In the genomic region with DNA sequence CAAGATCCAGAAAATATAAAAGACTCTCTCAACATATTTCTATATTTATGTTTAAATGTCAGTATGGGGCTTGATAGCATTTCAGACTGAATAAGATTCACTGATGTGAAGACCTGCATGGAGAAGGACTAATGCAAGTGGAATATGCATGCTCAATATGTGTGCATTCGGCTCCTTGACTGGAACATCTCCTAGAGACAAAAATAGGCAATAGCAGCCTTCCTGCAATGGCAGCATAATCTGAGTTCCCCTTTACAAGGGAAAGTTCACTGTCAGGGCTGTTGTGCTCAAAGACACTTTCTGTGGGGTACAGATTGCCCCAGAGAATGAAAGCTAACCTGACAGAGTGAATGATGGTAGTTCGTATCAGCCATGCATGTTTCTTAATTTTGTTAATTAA, we compare ENCODE assay signal across 19 cellular contexts. TPM values are rescaled to one million over a fixed set of nuclear protein-coding genes. Genes with fewer than 3 reads are reported as not detected.
DNase-seq lines count a peak whose midpoint lies in the region; ATAC-seq and TF ChIP-seq lines count a peak whose summit lies in the region.
"Had no signal": no experiment of that assay in that cellular context is flagged by ENCODE, and none has a peak within 500 bp of the region (broad histone marks: within the 10 kb centered on the region; RNA-seq: fewer than 3 reads in every experiment).

No MANE protein-coding gene starts in this region.

- TF ChIP-seq CTCF in fibroblast of the aortic adventitia (IDR thresholded peaks at IDR 0.05; ENCODE audit: insufficient read depth, low read length), result peak; percentile 2
- no peak for TF ChIP-seq CTCF in colonic mucosa (IDR thresholded peaks at IDR 0.05)

- H3K27me3 ChIP-seq in colonic mucosa, result no peaks in the 10 kb centered on the region
- H3K27me3 ChIP-seq: thyroid gland had no signal

- H3K27ac ChIP-seq in colonic mucosa, result no peak overlapping the region
- H3K27ac ChIP-seq: prostate gland, thyroid gland had no signal

- H3K4me3 ChIP-seq in fibroblast of the aortic adventitia (ENCODE audit: low read depth, low read length) (no peak overlapping the region), colonic mucosa (no peak overlapping the region)
- H3K4me3 ChIP-seq: HAP-1, prostate gland, smooth muscle cell, thyroid gland had no signal

- intact Hi-C loops in colonic mucosa (cut with DNase I), result no loop called here

- no peaks in the 10 kb centered on the region for H3K36me3 ChIP-seq in colonic mucosa
- H3K36me3 ChIP-seq: HAP-1, prostate gland, thyroid gland had no signal

- no peaks in the 10 kb centered on the region for H3K9me3 ChIP-seq in colonic mucosa
- H3K9me3 ChIP-seq: HAP-1, prostate gland, thyroid gland had no signal

- in situ Hi-C loops in KBM-7 (cut with MboI; ENCODE audit: low pct_unique_long_range_greater_than_20kb, low sequenced_read_pairs), result no loop called here

- H3K9ac ChIP-seq in colonic mucosa (ENCODE audit: low read depth in 2 of 2, low read length in 2 of 2), result no peak overlapping the region

- no peaks in the 10 kb centered on the region for H3K4me1 ChIP-seq in colonic mucosa
- H3K4me1 ChIP-seq: HAP-1, prostate gland, thyroid gland had no signal

- no peak for ATAC-seq in GM21723 (IDR thresholded peaks at IDR 0.05; ENCODE audit: unreplicated experiment)
- ATAC-seq: activated T-helper 17 cell treated with anti-CD3 and anti-CD28 coated beads, Interleukin-2, amount 50 U/mL, for 72 hours had no signal

- DNase-seq in GDM1 (lab: John Stamatoyannopoulos, UW) (peak; percentile 44), KBM-7 (peak; percentile 14), SKM-1 treated with dmso at 0.1 percent for 144 hours (lab: John Stamatoyannopoulos, UW; ENCODE audit: unreplicated experiment) (peak; percentile 8), fibroblast of the aortic adventitia (ENCODE audit: low read depth) (no peak), NCI-H128 (lab: John Stamatoyannopoulos, UW; ENCODE audit: unreplicated experiment) (no peak), colonic mucosa (no peak), CD1c-positive myeloid dendritic cell (ENCODE audit: extremely low spot score) (no peak)
- DNase-seq: central memory CD4-positive, alpha-beta T cell; effector memory CD4-positive, alpha-beta T cell; GF-D8; hippocampal formation; NCI-H345; nephron progenitor cell; thyroid gland had no signal

RNA-seq across cellular contexts. Expression of a gene that starts 42.4 kb away (rescaled TPM):
- total RNA-seq in fibroblast of the aortic adventitia (ENCODE audit: low replicate concordance) (36.1 and 88.1 TPM in 2 replicates), colonic mucosa (10 to 100 TPM; 29.0 to 90.0 TPM)

Comparison
In these comparisons a context has a peak if more than half of its experiments do, and no peak if none do; other contexts are left out.
1. DNase-seq: peak in GDM1 (single experiment), KBM-7 (single experiment) and SKM-1 treated with dmso at 0.1 percent for 144 hours (single experiment); none in fibroblast of the aortic adventitia (single experiment), NCI-H128 (single experiment), colonic mucosa (single experiment) and CD1c-positive myeloid dendritic cell (single experiment).